ENCODE assay signal across 9 cellular contexts in the genomic region with DNA sequence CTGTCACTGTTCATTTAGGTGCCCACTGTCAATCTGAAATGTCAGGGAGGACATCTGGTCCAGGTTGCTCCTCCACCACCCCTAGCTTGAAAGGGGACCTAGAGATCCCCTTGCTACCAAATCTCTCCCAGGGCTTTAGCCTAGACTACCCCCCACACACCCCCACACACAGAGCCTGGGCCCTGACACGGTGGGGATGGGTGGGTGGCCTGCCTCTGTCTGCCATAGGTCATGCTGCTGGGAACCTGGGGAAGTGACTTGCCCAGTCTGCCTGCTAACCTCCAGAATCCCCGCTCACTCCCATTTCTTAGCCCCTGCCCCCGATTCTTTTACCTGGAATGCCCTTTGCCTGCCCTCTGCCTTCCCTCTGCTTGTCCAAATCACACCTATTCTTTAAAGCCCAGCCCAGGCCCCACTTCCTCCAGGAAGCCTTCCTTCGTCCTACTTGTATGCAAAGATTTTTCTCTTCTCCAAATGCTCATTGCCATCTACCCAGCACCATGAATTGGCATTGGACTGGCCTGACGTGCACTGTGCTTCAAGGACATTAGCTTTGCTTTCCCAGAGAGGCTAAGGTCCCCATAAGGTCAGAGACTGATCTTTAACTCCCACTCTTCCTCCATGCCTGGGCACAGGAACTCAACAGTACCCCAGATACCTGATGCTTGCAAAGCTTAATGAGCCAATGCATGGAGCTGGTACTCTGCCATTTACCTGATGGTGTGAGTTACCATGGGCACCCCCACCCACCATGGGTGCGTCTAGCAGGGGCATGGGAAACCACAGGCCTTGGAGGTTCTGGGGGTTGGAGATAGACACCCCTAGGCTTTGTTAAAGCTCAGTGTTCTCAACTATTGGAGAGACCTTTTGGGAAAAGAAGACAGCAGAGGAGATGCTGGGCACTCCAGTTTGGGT. TPM values are rescaled to one million over a fixed set of nuclear protein-coding genes. Genes with fewer than 3 reads are reported as not detected.
DNase-seq lines count a peak whose midpoint lies in the region; ATAC-seq and TF ChIP-seq lines count a peak whose summit lies in the region.
"Had no signal": no experiment of that assay in that cellular context is flagged by ENCODE, and none has a peak within 500 bp of the region (broad histone marks: within the 10 kb centered on the region; RNA-seq: fewer than 3 reads in every experiment).

No MANE protein-coding gene starts in this region.

- H3K36me3 ChIP-seq in iPS-20b (ENCODE audit: insufficient read depth, low read depth, low read length): no peaks in the 10 kb centered on the region

- peak overlapping the region in 1 of 7 donors; percentile 19 for H3K27ac Mint-ChIP-seq in CD14-positive monocyte
- no peak overlapping the region for H3K27ac Mint-ChIP-seq in activated T-helper 1 cell treated with anti-CD3 and anti-CD28 coated beads, Interleukin-12 subunit alpha, Interleukin-12 subunit beta, Interleukin-2, Interleukin-4 antibody, amounts not matched to agents 30 ng/mL and 10 ng/mL and 1 ng/mL, durations not matched to agents 14 hours and 24 hours and 36 hours

- H3K27ac ChIP-seq in iPS-20b (ENCODE audit: low read length): no peak overlapping the region

- H3K27me3 ChIP-seq in iPS-20b (ENCODE audit: insufficient read depth, low read length): peaks cover 92% of the 10 kb centered on the region

- peaks cover 22% of the 10 kb centered on the region for H3K4me1 ChIP-seq in iPS-20b (ENCODE audit: insufficient read depth, low read length)

- peak overlapping the region; percentile 61 for H3K4me3 ChIP-seq in iPS-20b (ENCODE audit: low read length)
- peak overlapping the region; percentile 66 for H3K4me3 ChIP-seq in skeletal muscle cell (ENCODE audit: low read depth, low read length)

- peak overlapping the region; percentile 11 to 76 for H3K4me3 Mint-ChIP-seq in CD14-positive monocyte
- H3K4me3 Mint-ChIP-seq in activated T-helper 1 cell treated with anti-CD3 and anti-CD28 coated beads, Interleukin-12 subunit alpha, Interleukin-12 subunit beta, Interleukin-2, Interleukin-4 antibody, amounts not matched to agents 30 ng/mL and 10 ng/mL and 1 ng/mL, durations not matched to agents 14 hours and 24 hours and 36 hours: peak overlapping the region; percentile 20

- ATAC-seq in HG02623 (IDR thresholded peaks at IDR 0.05; ENCODE audit: unreplicated experiment): no peak
- ATAC-seq in GM21423 (IDR thresholded peaks at IDR 0.05; ENCODE audit: unreplicated experiment): no peak

- intact Hi-C loops in CD14-positive monocyte (cut with micrococcal nuclease): loop anchor here (5.0 kb wide), 1 partner anchor 52 kb away; no protein-coding TSS in a partner anchor
- intact Hi-C loops in activated T-helper 1 cell treated with anti-CD3 and anti-CD28 coated beads, Interleukin-12 subunit alpha, Interleukin-12 subunit beta, Interleukin-2, Interleukin-4 antibody, amounts not matched to agents 30 ng/mL and 10 ng/mL and 1 ng/mL, durations not matched to agents 14 hours and 24 hours and 36 hours (cut with micrococcal nuclease): no loop called here

- H3K36me3 Mint-ChIP-seq in CD14-positive monocyte: peaks cover 31 to 49% of the 10 kb centered on the region in 2 donors
- peaks cover 2% of the 10 kb centered on the region for H3K36me3 Mint-ChIP-seq in activated T-helper 1 cell treated with anti-CD3 and anti-CD28 coated beads, Interleukin-12 subunit alpha, Interleukin-12 subunit beta, Interleukin-2, Interleukin-4 antibody, amounts not matched to agents 30 ng/mL and 10 ng/mL and 1 ng/mL, durations not matched to agents 14 hours and 24 hours and 36 hours (ENCODE audit: low read depth)

- peaks cover 76 to 91% (median 79%) of the 10 kb centered on the region in 3 donors for H3K27me3 Mint-ChIP-seq in CD14-positive monocyte (ENCODE audit: low read depth in 3 of 3)
- peaks cover 74% of the 10 kb centered on the region for H3K27me3 Mint-ChIP-seq in activated T-helper 1 cell treated with anti-CD3 and anti-CD28 coated beads, Interleukin-12 subunit alpha, Interleukin-12 subunit beta, Interleukin-2, Interleukin-4 antibody, amounts not matched to agents 30 ng/mL and 10 ng/mL and 1 ng/mL, durations not matched to agents 14 hours and 24 hours and 36 hours (ENCODE audit: insufficient read depth)

- no peak for TF ChIP-seq CTCF in CD14-positive monocyte (IDR thresholded peaks at IDR 0.05)

- peaks cover 0 to 23% (median 13%) of the 10 kb centered on the region in 7 donors for H3K9me3 Mint-ChIP-seq in CD14-positive monocyte
- no peaks in the 10 kb centered on the region for H3K9me3 Mint-ChIP-seq in activated T-helper 1 cell treated with anti-CD3 and anti-CD28 coated beads, Interleukin-12 subunit alpha, Interleukin-12 subunit beta, Interleukin-2, Interleukin-4 antibody, amounts not matched to agents 30 ng/mL and 10 ng/mL and 1 ng/mL, durations not matched to agents 14 hours and 24 hours and 36 hours

- peak overlapping the region; percentile 51; the same call in 1 of the 2 replicates for H3K9ac ChIP-seq in iPS-20b (ENCODE audit: low read depth, low read length)

- H3K4me1 Mint-ChIP-seq in CD14-positive monocyte: peaks cover 57% of the 10 kb centered on the region
- H3K4me1 Mint-ChIP-seq in activated T-helper 1 cell treated with anti-CD3 and anti-CD28 coated beads, Interleukin-12 subunit alpha, Interleukin-12 subunit beta, Interleukin-2, Interleukin-4 antibody, amounts not matched to agents 30 ng/mL and 10 ng/mL and 1 ng/mL, durations not matched to agents 14 hours and 24 hours and 36 hours (ENCODE audit: low read depth): peaks cover 15% of the 10 kb centered on the region

- no peak for DNase-seq in CD14-positive monocyte (ENCODE audit: low spot score)
- DNase-seq in activated T-helper 1 cell treated with anti-CD3 and anti-CD28 coated beads, Interleukin-12 subunit alpha, Interleukin-12 subunit beta, Interleukin-2, Interleukin-4 antibody, amounts not matched to agents 30 ng/mL and 10 ng/mL and 1 ng/mL, durations not matched to agents 14 hours and 24 hours and 36 hours (ENCODE audit: low spot score): no peak
- DNase-seq in skeletal muscle cell (ENCODE audit: low read depth): no peak
- DNase-seq in NCI-H524 (lab: John Stamatoyannopoulos, UW): no peak
- DNase-seq in NCI-H69 (lab: John Stamatoyannopoulos, UW): no peak
- DNase-seq: stimulated activated CD4-positive, alpha-beta T cell treated with anti-CD3 and anti-CD28 coated beads, Interleukin-2, amount 100 ng/mL, for 48 hours had no signal

- H3K9me3 ChIP-seq in iPS-20b (ENCODE audit: insufficient read depth, low read depth, low read length): no peaks in the 10 kb centered on the region

RNA-seq across cellular contexts. Expression of a gene that starts 1.9 kb away (rescaled TPM):
- 100 to 1,000 TPM; 104 to 112 TPM for polyA plus RNA-seq in CD14-positive monocyte
- 2.4 and 3.1 TPM in 2 replicates for total RNA-seq in activated T-helper 1 cell treated with anti-CD3 and anti-CD28 coated beads, Interleukin-12 subunit alpha, Interleukin-12 subunit beta, Interleukin-2, Interleukin-4 antibody, amounts not matched to agents 30 ng/mL and 10 ng/mL and 1 ng/mL, durations not matched to agents 14 hours and 24 hours and 36 hours

RNA-seq across cellular contexts. Expression of a gene that starts 18.2 kb away (rescaled TPM):
- 10 to 100 TPM; 34.4 to 36.0 TPM for polyA plus RNA-seq in CD14-positive monocyte
- total RNA-seq in activated T-helper 1 cell treated with anti-CD3 and anti-CD28 coated beads, Interleukin-12 subunit alpha, Interleukin-12 subunit beta, Interleukin-2, Interleukin-4 antibody, amounts not matched to agents 30 ng/mL and 10 ng/mL and 1 ng/mL, durations not matched to agents 14 hours and 24 hours and 36 hours: 45.6 and 48.5 TPM in 2 replicates

RNA-seq across cellular contexts. Expression of a gene that starts 23.4 kb away (rescaled TPM):
- 10 to 100 TPM; 18.0 to 22.0 TPM for polyA plus RNA-seq in CD14-positive monocyte
- 81.7 and 85.4 TPM in 2 replicates for total RNA-seq in activated T-helper 1 cell treated with anti-CD3 and anti-CD28 coated beads, Interleukin-12 subunit alpha, Interleukin-12 subunit beta, Interleukin-2, Interleukin-4 antibody, amounts not matched to agents 30 ng/mL and 10 ng/mL and 1 ng/mL, durations not matched to agents 14 hours and 24 hours and 36 hours

RNA-seq across cellular contexts. Expression of a gene that starts 40.1 kb away (rescaled TPM):
- polyA plus RNA-seq in CD14-positive monocyte: not detected
- not detected in 2 replicates for total RNA-seq in activated T-helper 1 cell treated with anti-CD3 and anti-CD28 coated beads, Interleukin-12 subunit alpha, Interleukin-12 subunit beta, Interleukin-2, Interleukin-4 antibody, amounts not matched to agents 30 ng/mL and 10 ng/mL and 1 ng/mL, durations not matched to agents 14 hours and 24 hours and 36 hours
